14 cellular contexts compared by ENCODE assay signal in genomic region chr1:192877283-192877886, GRCh38.
DNase-seq lines count a peak whose midpoint lies in the region; ATAC-seq and TF ChIP-seq lines count a peak whose summit lies in the region.
"Had no signal": no experiment of that assay in that cellular context is flagged by ENCODE, and none has a peak within 500 bp of the region (broad histone marks: within the 10 kb centered on the region; RNA-seq: fewer than 3 reads in every experiment).

No MANE protein-coding gene starts in this region.

- no peak overlapping the region for H2AFZ ChIP-seq in neural cell (ENCODE audit: low read depth, low read length)

- in situ Hi-C loops in astrocyte of the cerebellum (cut with HindIII; ENCODE audit: low sequenced_read_pairs) = no loop called here

- peak; percentile 58 for ATAC-seq in GM18502 (IDR thresholded peaks at IDR 0.05; ENCODE audit: poor library complexity, unreplicated experiment)
- ATAC-seq in HG03432 (IDR thresholded peaks at IDR 0.05; ENCODE audit: unreplicated experiment) = peak; percentile 84

- no peak for TF ChIP-seq CTCF in astrocyte of the cerebellum (IDR thresholded peaks at IDR 0.05; ENCODE audit: low read depth, low read length, missing control alignments)
- no peak for TF ChIP-seq CTCF in neural cell (IDR thresholded peaks at IDR 0.05; ENCODE audit: poor library complexity, severe bottlenecking)

- H3K4me3 Mint-ChIP-seq in activated CD4-positive, alpha-beta memory T cell treated with anti-CD3 and anti-CD28 coated beads for 36 hours = no peak overlapping the region
- H3K4me3 Mint-ChIP-seq: activated B cell treated with CpG ODN at 0.5 μM for 24 hours; CD4-positive, CD25-positive, alpha-beta regulatory T cell had no signal

- CTCF ChIA-PET in activated CD4-positive, alpha-beta memory T cell treated with anti-CD3 and anti-CD28 coated beads for 36 hours (lab: Charles Lee) = interaction anchor here (0.6 kb wide), 1 partner anchor 916 kb away, joined by 3 read pairs; no protein-coding TSS in a partner anchor

- POLR2A ChIA-PET in activated CD4-positive, alpha-beta memory T cell treated with anti-CD3 and anti-CD28 coated beads for 36 hours (lab: Charles Lee) = no interaction called here

- TF ChIP-seq RAD21 in neural cell (conservative IDR thresholded peaks at IDR 0.05) = no peak

- no peaks in the 10 kb centered on the region for H4K20me1 ChIP-seq in neural cell (ENCODE audit: insufficient read depth)

- H3K27me3 ChIP-seq in neural cell (ENCODE audit: insufficient read depth, low read depth, low read length) (no peaks in the 10 kb centered on the region), SJCRH30 (no peaks in the 10 kb centered on the region)
- H3K27me3 ChIP-seq: esophagus muscularis mucosa had no signal

- H3K9ac ChIP-seq in neural cell (ENCODE audit: low read length) = no peak overlapping the region

- no peak overlapping the region for H3K4me3 ChIP-seq in astrocyte of the cerebellum (ENCODE audit: low read depth, low read length)
- no peak overlapping the region for H3K4me3 ChIP-seq in neural cell (ENCODE audit: low read length)
- no peak overlapping the region for H3K4me3 ChIP-seq in SJCRH30
- H3K4me3 ChIP-seq: esophagus muscularis mucosa had no signal

- no peaks in the 10 kb centered on the region for H3K36me3 ChIP-seq in neural cell (ENCODE audit: insufficient read depth, low read length)
- H3K36me3 ChIP-seq in SJCRH30 = no peaks in the 10 kb centered on the region
- H3K36me3 ChIP-seq: esophagus muscularis mucosa had no signal

- no peaks in the 10 kb centered on the region for H3F3A ChIP-seq in neural cell (ENCODE audit: insufficient read depth, low read length, poor library complexity, severe bottlenecking)

- H3K9me3 ChIP-seq in neural cell (ENCODE audit: low read length) = no peaks in the 10 kb centered on the region
- no peaks in the 10 kb centered on the region for H3K9me3 ChIP-seq in SJCRH30 (replicated peaks)
- H3K9me3 ChIP-seq: esophagus muscularis mucosa had no signal

- no peaks in the 10 kb centered on the region for H3K27me3 Mint-ChIP-seq in activated CD4-positive, alpha-beta memory T cell treated with anti-CD3 and anti-CD28 coated beads for 36 hours

- H3K4me2 ChIP-seq in neural cell (ENCODE audit: low read length) = no peak overlapping the region

- H3K36me3 Mint-ChIP-seq in activated CD4-positive, alpha-beta memory T cell treated with anti-CD3 and anti-CD28 coated beads for 36 hours = no peaks in the 10 kb centered on the region
- H3K36me3 Mint-ChIP-seq: CD4-positive, CD25-positive, alpha-beta regulatory T cell; naive B cell had no signal

- H3K9me2 ChIP-seq in neural cell (ENCODE audit: insufficient read depth, low read length) = no peaks in the 10 kb centered on the region

- no peak for TF ChIP-seq EP300 in neural cell (conservative IDR thresholded peaks at IDR 0.05; ENCODE audit: poor library complexity, severe bottlenecking)

- H3K27ac Mint-ChIP-seq in activated CD4-positive, alpha-beta memory T cell treated with anti-CD3 and anti-CD28 coated beads for 36 hours = no peak overlapping the region
- H3K27ac Mint-ChIP-seq: activated B cell treated with CpG ODN at 0.5 μM for 24 hours; CD4-positive, CD25-positive, alpha-beta regulatory T cell; naive B cell had no signal

- no peaks in the 10 kb centered on the region for H3K4me1 Mint-ChIP-seq in activated CD4-positive, alpha-beta memory T cell treated with anti-CD3 and anti-CD28 coated beads for 36 hours (ENCODE audit: low read depth)
- H3K4me1 Mint-ChIP-seq: activated B cell treated with CpG ODN at 0.5 μM for 24 hours; CD4-positive, CD25-positive, alpha-beta regulatory T cell; naive B cell had no signal

- no peaks in the 10 kb centered on the region for H3K79me2 ChIP-seq in neural cell (replicated peaks; ENCODE audit: insufficient read depth, low read length)

- peak overlapping the region; percentile 88 for H3K27ac ChIP-seq in neural cell (ENCODE audit: low read length)
- no peak overlapping the region for H3K27ac ChIP-seq in SJCRH30
- no peak overlapping the region for H3K27ac ChIP-seq in substantia nigra (ENCODE audit: low read depth, low read length, poor library complexity, severe bottlenecking)

- no peaks in the 10 kb centered on the region for H3K4me1 ChIP-seq in SJCRH30

- peak; percentile 32 for DNase-seq in astrocyte of the cerebellum (ENCODE audit: low read depth)
- DNase-seq in activated CD4-positive, alpha-beta memory T cell treated with anti-CD3 and anti-CD28 coated beads for 36 hours = no peak
- DNase-seq in activated naive CD4-positive, alpha-beta T cell treated with Interleukin-2 at 50 U/mL for 16 hours = no peak
- no peak for DNase-seq in SJCRH30
- DNase-seq in substantia nigra (lab: John Stamatoyannopoulos, UW) = no peak
- DNase-seq: activated B cell treated with CpG ODN at 0.5 μM for 24 hours; CD4-positive, CD25-positive, alpha-beta regulatory T cell; cerebellar nuclear complex; GF-D8; naive B cell had no signal

- H3K9me3 Mint-ChIP-seq in activated CD4-positive, alpha-beta memory T cell treated with anti-CD3 and anti-CD28 coated beads for 36 hours = no peaks in the 10 kb centered on the region
- H3K9me3 Mint-ChIP-seq: activated B cell treated with CpG ODN at 0.5 μM for 24 hours; CD4-positive, CD25-positive, alpha-beta regulatory T cell had no signal

- intact Hi-C loops in activated CD4-positive, alpha-beta memory T cell treated with anti-CD3 and anti-CD28 coated beads for 36 hours (cut with micrococcal nuclease) = no loop called here

TF ChIP-seq in neural cell, 6 proteins besides CTCF, POLR2A, EP300 and RAD21:
- TF ChIP-seq POLR2AphosphoS5 (IDR thresholded peaks at IDR 0.05) = no peak
- TF ChIP-seq MXI1 (conservative IDR thresholded peaks at IDR 0.05; ENCODE audit: poor library complexity, severe bottlenecking) = no peak
- TF ChIP-seq, protein P1, sequence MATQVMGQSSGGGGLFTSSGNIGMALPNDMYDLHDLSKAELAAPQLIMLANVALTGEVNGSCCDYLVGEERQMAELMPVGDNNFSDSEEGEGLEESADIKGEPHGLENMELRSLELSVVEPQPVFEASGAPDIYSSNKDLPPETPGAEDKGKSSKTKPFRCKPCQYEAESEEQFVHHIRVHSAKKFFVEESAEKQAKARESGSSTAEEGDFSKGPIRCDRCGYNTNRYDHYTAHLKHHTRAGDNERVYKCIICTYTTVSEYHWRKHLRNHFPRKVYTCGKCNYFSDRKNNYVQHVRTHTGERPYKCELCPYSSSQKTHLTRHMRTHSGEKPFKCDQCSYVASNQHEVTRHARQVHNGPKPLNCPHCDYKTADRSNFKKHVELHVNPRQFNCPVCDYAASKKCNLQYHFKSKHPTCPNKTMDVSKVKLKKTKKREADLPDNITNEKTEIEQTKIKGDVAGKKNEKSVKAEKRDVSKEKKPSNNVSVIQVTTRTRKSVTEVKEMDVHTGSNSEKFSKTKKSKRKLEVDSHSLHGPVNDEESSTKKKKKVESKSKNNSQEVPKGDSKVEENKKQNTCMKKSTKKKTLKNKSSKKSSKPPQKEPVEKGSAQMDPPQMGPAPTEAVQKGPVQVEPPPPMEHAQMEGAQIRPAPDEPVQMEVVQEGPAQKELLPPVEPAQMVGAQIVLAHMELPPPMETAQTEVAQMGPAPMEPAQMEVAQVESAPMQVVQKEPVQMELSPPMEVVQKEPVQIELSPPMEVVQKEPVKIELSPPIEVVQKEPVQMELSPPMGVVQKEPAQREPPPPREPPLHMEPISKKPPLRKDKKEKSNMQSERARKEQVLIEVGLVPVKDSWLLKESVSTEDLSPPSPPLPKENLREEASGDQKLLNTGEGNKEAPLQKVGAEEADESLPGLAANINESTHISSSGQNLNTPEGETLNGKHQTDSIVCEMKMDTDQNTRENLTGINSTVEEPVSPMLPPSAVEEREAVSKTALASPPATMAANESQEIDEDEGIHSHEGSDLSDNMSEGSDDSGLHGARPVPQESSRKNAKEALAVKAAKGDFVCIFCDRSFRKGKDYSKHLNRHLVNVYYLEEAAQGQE (IDR thresholded peaks at IDR 0.05; ENCODE audit: borderline replicate concordance) = no peak
